Comparison of ENCODE assay signal across 12 cellular contexts in genomic region chr1:78622548-78622947, GRCh38. TPM values are rescaled to one million over a fixed set of nuclear protein-coding genes. Genes with fewer than 3 reads are reported as not detected.
DNase-seq lines count a peak whose midpoint lies in the region; ATAC-seq and TF ChIP-seq lines count a peak whose summit lies in the region.
"Had no signal": no experiment of that assay in that cellular context is flagged by ENCODE, and none has a peak within 500 bp of the region (broad histone marks: within the 10 kb centered on the region; RNA-seq: fewer than 3 reads in every experiment).

No MANE protein-coding gene starts in this region.

- CTCF ChIA-PET in CD8-positive, alpha-beta memory T cell (lab: Charles Lee): interaction anchor here (0.9 kb wide), 1 partner anchor 15 kb away, joined by 3 read pairs; no protein-coding TSS in a partner anchor

- peaks cover 0 to 2% (median 1%) of the 10 kb centered on the region in 3 donors for H3K36me3 Mint-ChIP-seq in CD8-positive, alpha-beta memory T cell
- H3K36me3 Mint-ChIP-seq in activated T-helper 2 cell treated with anti-CD3 and anti-CD28 coated beads, Interferon-gamma antibody, Interleukin-2, Interleukin-4, amounts not matched to agents 10 μg/mL and 5 μg/mL and 100 μg/mL, durations not matched to agents 14 hours and 24 hours and 36 hours (ENCODE audit: low read depth): peaks cover 28% of the 10 kb centered on the region
- no peaks in the 10 kb centered on the region for H3K36me3 Mint-ChIP-seq in nephron (ENCODE audit: low read depth)
- H3K36me3 Mint-ChIP-seq: WTC11 had no signal

- no peaks in the 10 kb centered on the region for H3K79me1 ChIP-seq in mesendoderm (ENCODE audit: low read length)

- H3K27me3 Mint-ChIP-seq in CD8-positive, alpha-beta memory T cell: no peaks in the 10 kb centered on the region
- no peaks in the 10 kb centered on the region for H3K27me3 Mint-ChIP-seq in activated T-helper 2 cell treated with anti-CD3 and anti-CD28 coated beads, Interferon-gamma antibody, Interleukin-2, Interleukin-4, amounts not matched to agents 10 μg/mL and 5 μg/mL and 100 μg/mL, durations not matched to agents 14 hours and 24 hours and 36 hours (ENCODE audit: low read depth)
- peaks cover 3% of the 10 kb centered on the region for H3K27me3 Mint-ChIP-seq in nephron (ENCODE audit: low read depth)

- WGBS in mesendoderm (ENCODE audit: extremely low coverage, insufficient coverage, low lambda C conversion rate): no CpG with 5 or more reads among the region's 4 CpGs

- no peak overlapping the region for H3K9ac ChIP-seq in mesendoderm (ENCODE audit: low read length)

- H3K4me3 Mint-ChIP-seq in CD8-positive, alpha-beta memory T cell: peak overlapping the region; percentile 44 to 81 (median 67)
- peak overlapping the region; percentile 85 for H3K4me3 Mint-ChIP-seq in activated T-helper 2 cell treated with anti-CD3 and anti-CD28 coated beads, Interferon-gamma antibody, Interleukin-2, Interleukin-4, amounts not matched to agents 10 μg/mL and 5 μg/mL and 100 μg/mL, durations not matched to agents 14 hours and 24 hours and 36 hours (ENCODE audit: low read depth)
- peak overlapping the region in 2 of 3 experiments; percentile 40 to 75 for H3K4me3 Mint-ChIP-seq in nephron
- H3K4me3 Mint-ChIP-seq: endodermal cell, WTC11 had no signal

- no peak overlapping the region for H3K18ac ChIP-seq in mesendoderm (ENCODE audit: low read length)

- DNase-seq in CD8-positive, alpha-beta memory T cell: no peak
- DNase-seq in activated T-helper 2 cell treated with anti-CD3 and anti-CD28 coated beads, Interferon-gamma antibody, Interleukin-2, Interleukin-4, amounts not matched to agents 10 μg/mL and 5 μg/mL and 100 μg/mL, durations not matched to agents 14 hours and 24 hours and 36 hours (ENCODE audit: low spot score): no peak
- no peak for DNase-seq in substantia nigra (lab: John Stamatoyannopoulos, UW)
- DNase-seq in mesendoderm: no peak
- DNase-seq: endodermal cell, hippocampal formation, NCI-H524, right lobe of liver had no signal

- H3K27ac ChIP-seq in CD8-positive, alpha-beta memory T cell (ENCODE audit: low read depth, low read length): no peak overlapping the region
- H3K27ac ChIP-seq in substantia nigra (ENCODE audit: low read depth, low read length, poor library complexity, severe bottlenecking) (no peak overlapping the region), mesendoderm (ENCODE audit: low read depth, low read length) (no peak overlapping the region)
- H3K27ac ChIP-seq: right lobe of liver had no signal

- H3K4me3 ChIP-seq in CD8-positive, alpha-beta memory T cell (ENCODE audit: low read length): peak overlapping the region; percentile 25
- no peak overlapping the region for H3K4me3 ChIP-seq in mesendoderm (ENCODE audit: low read length)
- H3K4me3 ChIP-seq: right lobe of liver had no signal

- POLR2A ChIA-PET in CD8-positive, alpha-beta memory T cell (lab: Charles Lee): no interaction called here

- H3K27ac Mint-ChIP-seq in CD8-positive, alpha-beta memory T cell: peak overlapping the region in 6 of 8 donors; percentile 55 to 86 (median 75)
- H3K27ac Mint-ChIP-seq in activated T-helper 2 cell treated with anti-CD3 and anti-CD28 coated beads, Interferon-gamma antibody, Interleukin-2, Interleukin-4, amounts not matched to agents 10 μg/mL and 5 μg/mL and 100 μg/mL, durations not matched to agents 14 hours and 24 hours and 36 hours: peak overlapping the region; percentile 79
- H3K27ac Mint-ChIP-seq in nephron: peak overlapping the region in 2 of 3 experiments; percentile 18 to 83
- H3K27ac Mint-ChIP-seq: endodermal cell, WTC11 had no signal

- H3K36me3 ChIP-seq in CD8-positive, alpha-beta memory T cell (ENCODE audit: insufficient read depth, low read length): no peaks in the 10 kb centered on the region
- no peaks in the 10 kb centered on the region for H3K36me3 ChIP-seq in mesendoderm (ENCODE audit: control insufficient read depth, insufficient read depth, low read length)
- H3K36me3 ChIP-seq: right lobe of liver had no signal

- no peak for TF ChIP-seq CTCF in nephron (IDR thresholded peaks at IDR 0.05; ENCODE audit: unreplicated experiment in 3 of 3)

- no peak overlapping the region for H2AK5ac ChIP-seq in mesendoderm (ENCODE audit: low read length)

- no peaks in the 10 kb centered on the region for H3K27me3 ChIP-seq in CD8-positive, alpha-beta memory T cell (ENCODE audit: insufficient read depth, low read length, poor library complexity, severe bottlenecking)
- no peaks in the 10 kb centered on the region for H3K27me3 ChIP-seq in mesendoderm (ENCODE audit: insufficient read depth, low read length, poor library complexity)
- H3K27me3 ChIP-seq: right lobe of liver had no signal

- H3K9me3 Mint-ChIP-seq in CD8-positive, alpha-beta memory T cell: no peaks in the 10 kb centered on the region
- H3K9me3 Mint-ChIP-seq in activated T-helper 2 cell treated with anti-CD3 and anti-CD28 coated beads, Interferon-gamma antibody, Interleukin-2, Interleukin-4, amounts not matched to agents 10 μg/mL and 5 μg/mL and 100 μg/mL, durations not matched to agents 14 hours and 24 hours and 36 hours: no peaks in the 10 kb centered on the region
- no peaks in the 10 kb centered on the region for H3K9me3 Mint-ChIP-seq in nephron
- H3K9me3 Mint-ChIP-seq: endodermal cell, WTC11 had no signal

- H3K79me2 ChIP-seq in mesendoderm (ENCODE audit: control insufficient read depth, insufficient read depth, low read length): no peaks in the 10 kb centered on the region

- H3K4me1 Mint-ChIP-seq in CD8-positive, alpha-beta memory T cell: peaks cover 70 to 74% (median 70%) of the 10 kb centered on the region in 3 donors
- peaks cover 69% of the 10 kb centered on the region for H3K4me1 Mint-ChIP-seq in activated T-helper 2 cell treated with anti-CD3 and anti-CD28 coated beads, Interferon-gamma antibody, Interleukin-2, Interleukin-4, amounts not matched to agents 10 μg/mL and 5 μg/mL and 100 μg/mL, durations not matched to agents 14 hours and 24 hours and 36 hours (ENCODE audit: low read depth)
- peaks cover 31% of the 10 kb centered on the region for H3K4me1 Mint-ChIP-seq in nephron
- H3K4me1 Mint-ChIP-seq: endodermal cell had no signal

- no peak overlapping the region for H4K8ac ChIP-seq in mesendoderm (ENCODE audit: low read depth, low read length)

- no peak overlapping the region for H2BK5ac ChIP-seq in mesendoderm (ENCODE audit: low read length)

- peak; percentile 21 for ATAC-seq in GM18511 (IDR thresholded peaks at IDR 0.05; ENCODE audit: unreplicated experiment)
- no peak for ATAC-seq in HG02763 (IDR thresholded peaks at IDR 0.05; ENCODE audit: unreplicated experiment)
- ATAC-seq: WTC11 had no signal

- no peak overlapping the region for H2BK15ac ChIP-seq in mesendoderm (replicated peaks; ENCODE audit: low read depth)

- no peak overlapping the region for H3K4me2 ChIP-seq in mesendoderm (ENCODE audit: low read length)

- no peak overlapping the region for H3K4ac ChIP-seq in mesendoderm (ENCODE audit: low read depth, low read length)

- intact Hi-C loops in activated T-helper 2 cell treated with anti-CD3 and anti-CD28 coated beads, Interferon-gamma antibody, Interleukin-2, Interleukin-4, amounts not matched to agents 10 μg/mL and 5 μg/mL and 100 μg/mL, durations not matched to agents 14 hours and 24 hours and 36 hours (cut with micrococcal nuclease): loop anchor here (10.0 kb wide), 3 partner anchors 212 to 648 kb away; partner anchors contain the start of genes DNAJB4 and FUBP1

- H3K9me3 ChIP-seq in CD8-positive, alpha-beta memory T cell (ENCODE audit: low read length): no peaks in the 10 kb centered on the region
- H3K9me3 ChIP-seq: right lobe of liver had no signal

- H3K56ac ChIP-seq in mesendoderm (ENCODE audit: low read length): no peak overlapping the region

- H2BK120ac ChIP-seq in mesendoderm (ENCODE audit: low read depth, low read length): no peak overlapping the region

- no peak overlapping the region for H3K23ac ChIP-seq in mesendoderm (ENCODE audit: low read length)

- H3K4me1 ChIP-seq in CD8-positive, alpha-beta memory T cell (ENCODE audit: insufficient read depth, low read length): peaks cover 43% of the 10 kb centered on the region
- no peaks in the 10 kb centered on the region for H3K4me1 ChIP-seq in mesendoderm (ENCODE audit: control insufficient read depth, low read depth, low read length)
- H3K4me1 ChIP-seq: right lobe of liver had no signal

- H4K5ac ChIP-seq in mesendoderm (ENCODE audit: low read length): no peak overlapping the region

RNA-seq across cellular contexts. Expression of gene IFI44L, which starts 2.3 kb away (rescaled TPM):
- 1 to 10 TPM; 1.4 to 2.3 TPM for total RNA-seq in CD8-positive, alpha-beta memory T cell
- 12.7 TPM for polyA plus RNA-seq in CD8-positive, alpha-beta memory T cell
- total RNA-seq in activated T-helper 2 cell treated with anti-CD3 and anti-CD28 coated beads, Interferon-gamma antibody, Interleukin-2, Interleukin-4, amounts not matched to agents 10 μg/mL and 5 μg/mL and 100 μg/mL, durations not matched to agents 14 hours and 24 hours and 36 hours: 7.5 and 8.3 TPM in 2 replicates
- polyA plus RNA-seq in mesendoderm (2013, experiment 1 of 2): not detected
- not detected for polyA plus RNA-seq in mesendoderm (2013, experiment 2 of 2)
- total RNA-seq: endodermal cell had no signal

RNA-seq across cellular contexts. Expression of gene IFI44, which starts 27.1 kb away (rescaled TPM):
- total RNA-seq in CD8-positive, alpha-beta memory T cell: 1 to 10 TPM; 6.6 to 7.6 TPM
- polyA plus RNA-seq in CD8-positive, alpha-beta memory T cell: 29.8 TPM
- total RNA-seq in activated T-helper 2 cell treated with anti-CD3 and anti-CD28 coated beads, Interferon-gamma antibody, Interleukin-2, Interleukin-4, amounts not matched to agents 10 μg/mL and 5 μg/mL and 100 μg/mL, durations not matched to agents 14 hours and 24 hours and 36 hours: 14.4 and 16.0 TPM in 2 replicates
- polyA plus RNA-seq in mesendoderm (2013, experiment 1 of 2): not detected
- polyA plus RNA-seq in mesendoderm (2013, experiment 2 of 2): not detected
- total RNA-seq: endodermal cell had no signal
